Comparison of ENCODE assay signal across 20 cellular contexts in genomic region chr7:3927446-3928110, GRCh38.
"Had no signal": no experiment of that assay in that cellular context is flagged by ENCODE, and none has a peak within 500 bp of the region (broad histone marks: within the 10 kb centered on the region; RNA-seq: fewer than 3 reads in every experiment).

No MANE protein-coding gene starts in this region.

- DNase-seq: activated B cell treated with CpG ODN at 0.5 μM for 24 hours; activated CD4-positive, alpha-beta T cell treated with anti-CD3 and anti-CD28 coated beads for 1 hour; activated CD4-positive, alpha-beta T cell treated with anti-CD3 and anti-CD28 coated beads, Interleukin-2, amount 10 ng/mL, durations not matched to agents 24 days and 14 days; activated CD4-positive, alpha-beta T cell treated with anti-CD3 and anti-CD28 coated beads, Interleukin-2, amount 50 U/mL, for 48 hours; activated CD8-positive, alpha-beta memory T cell treated with anti-CD3 and anti-CD28 coated beads, Interleukin-2, amount 10 ng/mL, durations not matched to agents 7 days and 5 days; activated effector memory CD4-positive, alpha-beta T cell treated with anti-CD3 and anti-CD28 coated beads, Interleukin-2, amount 50 U/mL, for 16 hours; activated naive CD4-positive, alpha-beta T cell treated with Interleukin-2 at 50 U/mL for 16 hours; activated T-cell treated with anti-CD3 and anti-CD28 coated beads, Interleukin-2, amount 50 U/mL, for 4 hours; NCI-H1048; NCI-H146; NCI-H187 treated with DMSO at 0.1 percent for 48 hours; NCI-H2081 treated with DMSO at 0.1 percent for 48 hours; NCI-H2227 treated with DMSO at 0.1 percent for 48 hours; NCI-H446 treated with DMSO at 0.1 percent for 48 hours; NCI-H524 treated with DMSO at 0.1 percent for 48 hours; NCI-H82; Peyer's patch; SHP77 treated with DMSO at 0.1 percent for 48 hours; T-helper 17 cell; T-helper 9 cell had no signal

- H3K36me3 ChIP-seq: Peyer's patch had no signal

- H3K4me1 ChIP-seq: Peyer's patch had no signal

- H3K4me3 ChIP-seq: Peyer's patch had no signal

- H3K27ac ChIP-seq: Peyer's patch had no signal

- H3K9me3 ChIP-seq: Peyer's patch had no signal

- H3K27me3 ChIP-seq: Peyer's patch had no signal
